Comparison of ENCODE assay signal across 8 cellular contexts in genomic region chr15:73996267-73996666, GRCh38. TPM values are rescaled to one million over a fixed set of nuclear protein-coding genes. Genes with fewer than 3 reads are reported as not detected.
DNase-seq lines count a peak whose midpoint lies in the region; ATAC-seq lines count a peak whose summit lies in the region.

No MANE protein-coding gene starts in this region.

- H3K27ac ChIP-seq in subcutaneous abdominal adipose tissue (ENCODE audit: low read depth, low read length), result peak overlapping the region; percentile 94

- ATAC-seq in activated T-helper 17 cell treated with anti-CD3 and anti-CD28 coated beads, Interleukin-2, amount 50 U/mL, for 72 hours (replicated peaks), result no peak

- H3K9me3 ChIP-seq in subcutaneous abdominal adipose tissue (ENCODE audit: control insufficient read depth in 5 of 5, low read length in 5 of 5), result no peaks in the 10 kb centered on the region

- peak overlapping the region; percentile 93 for H3K27ac Mint-ChIP-seq in T-helper 1 cell treated with Interleukin-12 subunit alpha and Interleukin-12 subunit beta and Interleukin-4 antibody, amounts not matched to agents 30 μg/mL and 1 μg/mL, for 36 hours
- H3K27ac Mint-ChIP-seq in activated T-helper 17 cell treated with anti-CD3 and anti-CD28 coated beads, Interleukin-2, amount 50 U/mL, for 72 hours, result peak overlapping the region; percentile 93
- peak overlapping the region; percentile 91 to 96 (median 94) for H3K27ac Mint-ChIP-seq in immature natural killer cell

- peak overlapping the region; percentile 97 for H3K4me3 Mint-ChIP-seq in T-helper 1 cell treated with Interleukin-12 subunit alpha and Interleukin-12 subunit beta and Interleukin-4 antibody, amounts not matched to agents 30 μg/mL and 1 μg/mL, for 36 hours
- H3K4me3 Mint-ChIP-seq in activated T-helper 17 cell treated with anti-CD3 and anti-CD28 coated beads, Interleukin-2, amount 50 U/mL, for 72 hours, result peak overlapping the region; percentile 98
- peak overlapping the region; percentile 90 to 99 (median 97) for H3K4me3 Mint-ChIP-seq in immature natural killer cell

- H3K27me3 Mint-ChIP-seq in T-helper 1 cell treated with Interleukin-12 subunit alpha and Interleukin-12 subunit beta and Interleukin-4 antibody, amounts not matched to agents 30 μg/mL and 1 μg/mL, for 36 hours (ENCODE audit: low read depth), result no peaks in the 10 kb centered on the region
- H3K27me3 Mint-ChIP-seq in activated T-helper 17 cell treated with anti-CD3 and anti-CD28 coated beads, Interleukin-2, amount 50 U/mL, for 72 hours, result no peaks in the 10 kb centered on the region
- peaks cover 0 to 4% (median 2%) of the 10 kb centered on the region in 3 donors for H3K27me3 Mint-ChIP-seq in immature natural killer cell (ENCODE audit: low read depth in 3 of 3)

- H3K4me3 ChIP-seq in subcutaneous abdominal adipose tissue (ENCODE audit: low read depth in 1 of 5, low read length in 5 of 5), result peak overlapping the region; percentile 92 to 99 (median 96)

- H3K4me1 Mint-ChIP-seq in T-helper 1 cell treated with Interleukin-12 subunit alpha and Interleukin-12 subunit beta and Interleukin-4 antibody, amounts not matched to agents 30 μg/mL and 1 μg/mL, for 36 hours (ENCODE audit: low read depth), result peaks cover 51% of the 10 kb centered on the region
- peaks cover 36% of the 10 kb centered on the region for H3K4me1 Mint-ChIP-seq in activated T-helper 17 cell treated with anti-CD3 and anti-CD28 coated beads, Interleukin-2, amount 50 U/mL, for 72 hours
- H3K4me1 Mint-ChIP-seq in immature natural killer cell, result peaks cover 67 to 86% of the 10 kb centered on the region in 2 donors

- peaks cover 10 to 22% (median 16%) of the 10 kb centered on the region in 5 donors for H3K36me3 ChIP-seq in subcutaneous abdominal adipose tissue (ENCODE audit: control insufficient read depth in 5 of 5, insufficient read depth in 5 of 5, low read length in 5 of 5)

- DNase-seq in T-helper 1 cell (no peak), immature natural killer cell (no peak), NOMO-1 treated with DMSO at 0.1 percent for 48 hours (lab: John Stamatoyannopoulos, UW; ENCODE audit: unreplicated experiment) (no peak), NCI-H1092 treated with DMSO at 0.1 percent for 48 hours (lab: John Stamatoyannopoulos, UW) (no peak)
- DNase-seq in stimulated activated naive CD4-positive, alpha-beta T cell (lab: John Stamatoyannopoulos, UW), result no peak

- no peaks in the 10 kb centered on the region for H3K27me3 ChIP-seq in subcutaneous abdominal adipose tissue (ENCODE audit: control insufficient read depth in 5 of 5, insufficient read depth in 4 of 5, low read length in 5 of 5)

- no peaks in the 10 kb centered on the region for H3K9me3 Mint-ChIP-seq in T-helper 1 cell treated with Interleukin-12 subunit alpha and Interleukin-12 subunit beta and Interleukin-4 antibody, amounts not matched to agents 30 μg/mL and 1 μg/mL, for 36 hours
- no peaks in the 10 kb centered on the region for H3K9me3 Mint-ChIP-seq in activated T-helper 17 cell treated with anti-CD3 and anti-CD28 coated beads, Interleukin-2, amount 50 U/mL, for 72 hours
- no peaks in the 10 kb centered on the region for H3K9me3 Mint-ChIP-seq in immature natural killer cell

- H3K4me1 ChIP-seq in subcutaneous abdominal adipose tissue (ENCODE audit: control insufficient read depth in 5 of 5, insufficient read depth in 5 of 5, low read length in 5 of 5), result peaks cover 13 to 85% (median 75%) of the 10 kb centered on the region in 5 donors

- H3K9ac ChIP-seq in subcutaneous abdominal adipose tissue (ENCODE audit: low read length in 5 of 5), result peak overlapping the region; percentile 7 to 96 (median 52)

- H3K36me3 Mint-ChIP-seq in T-helper 1 cell treated with Interleukin-12 subunit alpha and Interleukin-12 subunit beta and Interleukin-4 antibody, amounts not matched to agents 30 μg/mL and 1 μg/mL, for 36 hours (ENCODE audit: low read depth), result peaks cover 29% of the 10 kb centered on the region
- H3K36me3 Mint-ChIP-seq in activated T-helper 17 cell treated with anti-CD3 and anti-CD28 coated beads, Interleukin-2, amount 50 U/mL, for 72 hours (ENCODE audit: low read depth), result peaks cover 71% of the 10 kb centered on the region
- H3K36me3 Mint-ChIP-seq in immature natural killer cell, result peaks cover 0 to 7% (median 4%) of the 10 kb centered on the region in 3 donors

RNA-seq across cellular contexts. Expression of gene PML, which starts 1.8 kb away (rescaled TPM):
- 10 to 100 TPM; 67.4 to 74.1 TPM for total RNA-seq in activated T-helper 17 cell treated with anti-CD3 and anti-CD28 coated beads, Interleukin-2, amount 50 U/mL, for 72 hours
- 10 to 100 TPM in 2 of 3 donors, 1 to 10 TPM in 1; 8.0 to 47.7 (median 16.2) TPM for polyA plus RNA-seq in immature natural killer cell

RNA-seq across cellular contexts. Expression of gene STOML1, which starts 4.2 kb away (rescaled TPM):
- total RNA-seq in activated T-helper 17 cell treated with anti-CD3 and anti-CD28 coated beads, Interleukin-2, amount 50 U/mL, for 72 hours, result 1 to 10 TPM; 4.8 to 7.3 TPM
- 10 to 100 TPM; 12.7 to 17.4 (median 13.2) TPM for polyA plus RNA-seq in immature natural killer cell
